15 cellular contexts compared by ENCODE assay signal in genomic region chr6:27870486-27870885, GRCh38. TPM values are rescaled to one million over a fixed set of nuclear protein-coding genes. Genes with fewer than 3 reads are reported as not detected.
DNase-seq lines count a peak whose midpoint lies in the region; ATAC-seq and TF ChIP-seq lines count a peak whose summit lies in the region.
"Had no signal": no experiment of that assay in that cellular context is flagged by ENCODE, and none has a peak within 500 bp of the region (broad histone marks: within the 10 kb centered on the region; RNA-seq: fewer than 3 reads in every experiment).

No MANE protein-coding gene starts in this region.

- CTCF ChIA-PET in CD8-positive, alpha-beta T cell (lab: Charles Lee) = interaction anchor here (0.6 to 11.0 kb wide), 8 partner anchors 19 to 588 kb away, joined by 3 to 159 read pairs (median 22); a partner anchor contains a TSS
- CTCF ChIA-PET in naive thymus-derived CD4-positive, alpha-beta T cell (lab: Charles Lee) = interaction anchor here (0.6 to 6.9 kb wide), 7 partner anchors 17 to 998 kb away, joined by 3 to 56 read pairs (median 5); a partner anchor contains a TSS

- 92% methylated on average over 3 of the region's 3 CpGs for WGBS in HUES64

- H3K9me3 ChIP-seq in CD8-positive, alpha-beta T cell (ENCODE audit: low read length) = no peaks in the 10 kb centered on the region
- H3K9me3 ChIP-seq in HUES64 (ENCODE audit: insufficient read depth, low read depth, low read length) = no peaks in the 10 kb centered on the region
- no peaks in the 10 kb centered on the region for H3K9me3 ChIP-seq in naive thymus-derived CD4-positive, alpha-beta T cell (ENCODE audit: control insufficient read depth in 2 of 3, low read length in 3 of 3)
- H3K9me3 ChIP-seq: esophagus muscularis mucosa, right lobe of liver had no signal

- H3K27ac Mint-ChIP-seq in CD8-positive, alpha-beta T cell = peak overlapping the region; percentile 15
- peak overlapping the region; percentile 82 for H3K27ac Mint-ChIP-seq in activated T-helper 1 cell treated with anti-CD3 and anti-CD28 coated beads, Interleukin-12 subunit alpha, Interleukin-12 subunit beta, Interleukin-2, Interleukin-4 antibody, amounts not matched to agents 30 ng/mL and 10 ng/mL and 1 ng/mL, durations not matched to agents 14 hours and 24 hours and 36 hours
- peak overlapping the region in 7 of 9 donors; percentile 24 to 97 (median 68) for H3K27ac Mint-ChIP-seq in naive thymus-derived CD4-positive, alpha-beta T cell

- H3K36me3 ChIP-seq in CD8-positive, alpha-beta T cell (ENCODE audit: insufficient read depth, low read length) = no peaks in the 10 kb centered on the region
- H3K36me3 ChIP-seq in HUES64 (ENCODE audit: insufficient read depth, low read length) = no peaks in the 10 kb centered on the region
- H3K36me3 ChIP-seq in naive thymus-derived CD4-positive, alpha-beta T cell (ENCODE audit: control insufficient read depth in 2 of 3, insufficient read depth in 3 of 3, low read length in 3 of 3) = no peaks in the 10 kb centered on the region
- H3K36me3 ChIP-seq: esophagus muscularis mucosa, right lobe of liver had no signal

- intact Hi-C loops in CD8-positive, alpha-beta T cell (cut with DNase I, micrococcal nuclease) = no loop called here
- intact Hi-C loops in activated T-helper 1 cell treated with anti-CD3 and anti-CD28 coated beads, Interleukin-12 subunit alpha, Interleukin-12 subunit beta, Interleukin-2, Interleukin-4 antibody, amounts not matched to agents 30 ng/mL and 10 ng/mL and 1 ng/mL, durations not matched to agents 14 hours and 24 hours and 36 hours (cut with micrococcal nuclease) = no loop called here
- intact Hi-C loops in naive thymus-derived CD4-positive, alpha-beta T cell (cut with micrococcal nuclease) = loop anchor here (5.0 kb wide), 4 partner anchors 1027 to 1848 kb away; partner anchors contain the start of gene HMGN4 (in 1 of the 2)

- no peaks in the 10 kb centered on the region for H3K9me3 Mint-ChIP-seq in CD8-positive, alpha-beta T cell
- no peaks in the 10 kb centered on the region for H3K9me3 Mint-ChIP-seq in activated T-helper 1 cell treated with anti-CD3 and anti-CD28 coated beads, Interleukin-12 subunit alpha, Interleukin-12 subunit beta, Interleukin-2, Interleukin-4 antibody, amounts not matched to agents 30 ng/mL and 10 ng/mL and 1 ng/mL, durations not matched to agents 14 hours and 24 hours and 36 hours
- H3K9me3 Mint-ChIP-seq in naive thymus-derived CD4-positive, alpha-beta T cell = peaks cover 0 to 8% (median 0%) of the 10 kb centered on the region in 11 donors
- H3K9me3 Mint-ChIP-seq: activated T-cell treated with anti-CD3 and anti-CD28 coated beads, Interleukin-2, amount 50 U/mL, for 4 hours had no signal

- H3K27me3 ChIP-seq in CD8-positive, alpha-beta T cell (ENCODE audit: insufficient read depth, low read length) = no peaks in the 10 kb centered on the region
- no peaks in the 10 kb centered on the region for H3K27me3 ChIP-seq in HUES64 (ENCODE audit: insufficient read depth, low read length)
- no peaks in the 10 kb centered on the region for H3K27me3 ChIP-seq in naive thymus-derived CD4-positive, alpha-beta T cell (ENCODE audit: control insufficient read depth in 2 of 2, insufficient read depth in 2 of 2, low read length in 2 of 2)
- H3K27me3 ChIP-seq: right lobe of liver had no signal

- H3K4me1 ChIP-seq in CD8-positive, alpha-beta T cell (ENCODE audit: insufficient read depth, low read length) = peaks cover 30% of the 10 kb centered on the region
- H3K4me1 ChIP-seq in HUES64 (ENCODE audit: insufficient read depth, low read length) = peaks cover 15% of the 10 kb centered on the region
- peaks cover 8 to 33% of the 10 kb centered on the region in 2 donors for H3K4me1 ChIP-seq in naive thymus-derived CD4-positive, alpha-beta T cell (ENCODE audit: control insufficient read depth in 2 of 2, insufficient read depth in 2 of 2, low read length in 2 of 2)

- peak overlapping the region; percentile 98; the same call in 1 of the 2 replicates for H3K9ac ChIP-seq in HUES64 (ENCODE audit: low read depth, low read length)

- no peak for DNase-seq in CD8-positive, alpha-beta T cell
- no peak for DNase-seq in activated T-helper 1 cell treated with anti-CD3 and anti-CD28 coated beads, Interleukin-12 subunit alpha, Interleukin-12 subunit beta, Interleukin-2, Interleukin-4 antibody, amounts not matched to agents 30 ng/mL and 10 ng/mL and 1 ng/mL, durations not matched to agents 14 hours and 24 hours and 36 hours (ENCODE audit: low spot score)
- no peak for DNase-seq in naive thymus-derived CD4-positive, alpha-beta T cell
- DNase-seq in NCI-H1048 (lab: John Stamatoyannopoulos, UW) (no peak), GF-D8 (lab: John Stamatoyannopoulos, UW) (no peak), NCI-H2081 (lab: John Stamatoyannopoulos, UW) (no peak)
- DNase-seq: activated T-cell treated with anti-CD3 and anti-CD28 coated beads, Interleukin-2, amount 50 U/mL, for 4 hours; DMS153; right lobe of liver; T1000 had no signal

- no peak for TF ChIP-seq CTCF in CD8-positive, alpha-beta T cell (IDR thresholded peaks at IDR 0.05)

- H3K4me1 Mint-ChIP-seq in CD8-positive, alpha-beta T cell (ENCODE audit: low read depth) = peaks cover 49% of the 10 kb centered on the region
- peaks cover 79% of the 10 kb centered on the region for H3K4me1 Mint-ChIP-seq in activated T-helper 1 cell treated with anti-CD3 and anti-CD28 coated beads, Interleukin-12 subunit alpha, Interleukin-12 subunit beta, Interleukin-2, Interleukin-4 antibody, amounts not matched to agents 30 ng/mL and 10 ng/mL and 1 ng/mL, durations not matched to agents 14 hours and 24 hours and 36 hours (ENCODE audit: low read depth)
- H3K4me1 Mint-ChIP-seq in naive thymus-derived CD4-positive, alpha-beta T cell = peaks cover 19 to 80% (median 55%) of the 10 kb centered on the region in 7 donors

- POLR2A ChIA-PET in CD8-positive, alpha-beta T cell (lab: Charles Lee) = interaction anchor here (0.8 to 16.3 kb wide), 9 partner anchors 19 to 1746 kb away, joined by 5 to 746 read pairs (median 62); a partner anchor contains a TSS
- POLR2A ChIA-PET in naive thymus-derived CD4-positive, alpha-beta T cell (lab: Charles Lee) = interaction anchor here (0.5 to 18.7 kb wide), 21 partner anchors 9 to 1849 kb away, joined by 3 to 1351 read pairs (median 34); a partner anchor contains a TSS

- no peaks in the 10 kb centered on the region for H3K27me3 Mint-ChIP-seq in CD8-positive, alpha-beta T cell (ENCODE audit: low read depth)
- H3K27me3 Mint-ChIP-seq in activated T-helper 1 cell treated with anti-CD3 and anti-CD28 coated beads, Interleukin-12 subunit alpha, Interleukin-12 subunit beta, Interleukin-2, Interleukin-4 antibody, amounts not matched to agents 30 ng/mL and 10 ng/mL and 1 ng/mL, durations not matched to agents 14 hours and 24 hours and 36 hours (ENCODE audit: insufficient read depth) = peaks cover 4% of the 10 kb centered on the region
- peaks cover 0 to 19% (median 0%) of the 10 kb centered on the region in 5 donors for H3K27me3 Mint-ChIP-seq in naive thymus-derived CD4-positive, alpha-beta T cell

- no peak overlapping the region for H3K27ac ChIP-seq in CD8-positive, alpha-beta T cell (ENCODE audit: low read depth, low read length)
- H3K27ac ChIP-seq in HUES64 (ENCODE audit: low read depth, low read length) = peak overlapping the region; percentile 86
- no peak overlapping the region for H3K27ac ChIP-seq in naive thymus-derived CD4-positive, alpha-beta T cell (ENCODE audit: low read depth, low read length)
- H3K27ac ChIP-seq: esophagus muscularis mucosa, right lobe of liver had no signal

- H3K4me3 ChIP-seq in CD8-positive, alpha-beta T cell (ENCODE audit: low read depth, low read length) = no peak overlapping the region
- H3K4me3 ChIP-seq in HUES64 (ENCODE audit: low read length) = 0 out of 2 replicates have a peak overlapping the region, but pooled peaks have one; percentile 74
- no peak overlapping the region for H3K4me3 ChIP-seq in naive thymus-derived CD4-positive, alpha-beta T cell (ENCODE audit: low read length)
- H3K4me3 ChIP-seq: esophagus muscularis mucosa, right lobe of liver had no signal

- H3K4me3 Mint-ChIP-seq in CD8-positive, alpha-beta T cell = no peak overlapping the region
- peak overlapping the region; percentile 73 for H3K4me3 Mint-ChIP-seq in activated T-helper 1 cell treated with anti-CD3 and anti-CD28 coated beads, Interleukin-12 subunit alpha, Interleukin-12 subunit beta, Interleukin-2, Interleukin-4 antibody, amounts not matched to agents 30 ng/mL and 10 ng/mL and 1 ng/mL, durations not matched to agents 14 hours and 24 hours and 36 hours
- peak overlapping the region in 6 of 10 donors; percentile 2 to 98 (median 50) for H3K4me3 Mint-ChIP-seq in naive thymus-derived CD4-positive, alpha-beta T cell

- H3K36me3 Mint-ChIP-seq in CD8-positive, alpha-beta T cell = peaks cover 8% of the 10 kb centered on the region
- no peaks in the 10 kb centered on the region for H3K36me3 Mint-ChIP-seq in activated T-helper 1 cell treated with anti-CD3 and anti-CD28 coated beads, Interleukin-12 subunit alpha, Interleukin-12 subunit beta, Interleukin-2, Interleukin-4 antibody, amounts not matched to agents 30 ng/mL and 10 ng/mL and 1 ng/mL, durations not matched to agents 14 hours and 24 hours and 36 hours (ENCODE audit: low read depth)
- peaks cover 0 to 4% (median 0%) of the 10 kb centered on the region in 5 donors for H3K36me3 Mint-ChIP-seq in naive thymus-derived CD4-positive, alpha-beta T cell

- ATAC-seq in CD8-positive, alpha-beta T cell = no peak
- ATAC-seq in naive thymus-derived CD4-positive, alpha-beta T cell = no peak
- no peak for ATAC-seq in HG02870 (IDR thresholded peaks at IDR 0.05; ENCODE audit: unreplicated experiment)
- ATAC-seq: activated T-cell treated with anti-CD3 and anti-CD28 coated beads, Interleukin-2, amount 50 U/mL, for 4 hours; right lobe of liver had no signal

RNA-seq across cellular contexts. Expression of gene OR2B2, which starts 41.7 kb away (rescaled TPM):
- total RNA-seq in CD8-positive, alpha-beta T cell = not detected
- polyA plus RNA-seq in HUES64 (2013, experiment 1 of 2) = not detected
- polyA plus RNA-seq in HUES64 (2013, experiment 2 of 2) = not detected
- total RNA-seq in activated T-helper 1 cell treated with anti-CD3 and anti-CD28 coated beads, Interleukin-12 subunit alpha, Interleukin-12 subunit beta, Interleukin-2, Interleukin-4 antibody, amounts not matched to agents 30 ng/mL and 10 ng/mL and 1 ng/mL, durations not matched to agents 14 hours and 24 hours and 36 hours = not detected in 2 replicates
- total RNA-seq in naive thymus-derived CD4-positive, alpha-beta T cell = not detected
- not detected for polyA plus RNA-seq in naive thymus-derived CD4-positive, alpha-beta T cell
- total RNA-seq: activated T-cell treated with anti-CD3 and anti-CD28 coated beads, Interleukin-2, amount 50 U/mL, for 4 hours; cardiac septum; esophagus muscularis mucosa; right lobe of liver; temporal lobe had no signal

Comparison
In these comparisons a context has a peak if more than half of its experiments do, and no peak if none do; other contexts are left out.
1. H3K27ac Mint-ChIP-seq: peak in every context shown above with its lines; median percentile 82 in activated T-helper 1 cell treated with anti-CD3 and anti-CD28 coated beads, Interleukin-12 subunit alpha, Interleukin-12 subunit beta, Interleukin-2, Interleukin-4 antibody, amounts not matched to agents 30 ng/mL and 10 ng/mL and 1 ng/mL, durations not matched to agents 14 hours and 24 hours and 36 hours; 68 in naive thymus-derived CD4-positive, alpha-beta T cell; 15 in CD8-positive, alpha-beta T cell.
2. intact Hi-C loops: an anchor here in naive thymus-derived CD4-positive, alpha-beta T cell (5.0 kb wide); none called in CD8-positive, alpha-beta T cell and activated T-helper 1 cell treated with anti-CD3 and anti-CD28 coated beads, Interleukin-12 subunit alpha, Interleukin-12 subunit beta, Interleukin-2, Interleukin-4 antibody, amounts not matched to agents 30 ng/mL and 10 ng/mL and 1 ng/mL, durations not matched to agents 14 hours and 24 hours and 36 hours.